2 cellular contexts compared by ENCODE assay signal in the genomic region with DNA sequence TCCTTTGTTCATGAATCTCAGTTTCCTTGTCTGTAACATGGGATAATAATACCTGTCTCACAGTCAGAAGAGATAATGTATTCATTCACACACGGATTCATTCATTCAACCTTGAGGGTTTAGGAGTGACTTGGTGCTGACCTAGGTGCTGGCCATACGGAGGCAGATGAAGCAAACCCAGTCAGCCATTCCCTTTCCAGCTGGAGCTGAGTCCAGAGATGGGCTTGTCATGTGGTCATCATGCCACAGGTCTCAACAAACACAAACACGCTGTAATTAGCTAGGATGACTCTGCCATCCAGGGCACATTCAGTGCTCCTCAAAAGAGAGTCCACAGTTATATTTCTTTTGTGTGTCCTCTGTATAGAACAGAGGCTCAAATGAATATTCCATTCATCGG.
TF ChIP-seq lines count a peak whose summit lies in the region.

No MANE protein-coding gene starts in this region.

TF ChIP-seq in GM23338, 12 proteins besides CTCF, POLR2A, EP300 and RAD21:
- TF ChIP-seq, protein P1, sequence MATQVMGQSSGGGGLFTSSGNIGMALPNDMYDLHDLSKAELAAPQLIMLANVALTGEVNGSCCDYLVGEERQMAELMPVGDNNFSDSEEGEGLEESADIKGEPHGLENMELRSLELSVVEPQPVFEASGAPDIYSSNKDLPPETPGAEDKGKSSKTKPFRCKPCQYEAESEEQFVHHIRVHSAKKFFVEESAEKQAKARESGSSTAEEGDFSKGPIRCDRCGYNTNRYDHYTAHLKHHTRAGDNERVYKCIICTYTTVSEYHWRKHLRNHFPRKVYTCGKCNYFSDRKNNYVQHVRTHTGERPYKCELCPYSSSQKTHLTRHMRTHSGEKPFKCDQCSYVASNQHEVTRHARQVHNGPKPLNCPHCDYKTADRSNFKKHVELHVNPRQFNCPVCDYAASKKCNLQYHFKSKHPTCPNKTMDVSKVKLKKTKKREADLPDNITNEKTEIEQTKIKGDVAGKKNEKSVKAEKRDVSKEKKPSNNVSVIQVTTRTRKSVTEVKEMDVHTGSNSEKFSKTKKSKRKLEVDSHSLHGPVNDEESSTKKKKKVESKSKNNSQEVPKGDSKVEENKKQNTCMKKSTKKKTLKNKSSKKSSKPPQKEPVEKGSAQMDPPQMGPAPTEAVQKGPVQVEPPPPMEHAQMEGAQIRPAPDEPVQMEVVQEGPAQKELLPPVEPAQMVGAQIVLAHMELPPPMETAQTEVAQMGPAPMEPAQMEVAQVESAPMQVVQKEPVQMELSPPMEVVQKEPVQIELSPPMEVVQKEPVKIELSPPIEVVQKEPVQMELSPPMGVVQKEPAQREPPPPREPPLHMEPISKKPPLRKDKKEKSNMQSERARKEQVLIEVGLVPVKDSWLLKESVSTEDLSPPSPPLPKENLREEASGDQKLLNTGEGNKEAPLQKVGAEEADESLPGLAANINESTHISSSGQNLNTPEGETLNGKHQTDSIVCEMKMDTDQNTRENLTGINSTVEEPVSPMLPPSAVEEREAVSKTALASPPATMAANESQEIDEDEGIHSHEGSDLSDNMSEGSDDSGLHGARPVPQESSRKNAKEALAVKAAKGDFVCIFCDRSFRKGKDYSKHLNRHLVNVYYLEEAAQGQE (IDR thresholded peaks at IDR 0.05; ENCODE audit: unreplicated experiment): peak; percentile 37
- TF ChIP-seq, protein P2, sequence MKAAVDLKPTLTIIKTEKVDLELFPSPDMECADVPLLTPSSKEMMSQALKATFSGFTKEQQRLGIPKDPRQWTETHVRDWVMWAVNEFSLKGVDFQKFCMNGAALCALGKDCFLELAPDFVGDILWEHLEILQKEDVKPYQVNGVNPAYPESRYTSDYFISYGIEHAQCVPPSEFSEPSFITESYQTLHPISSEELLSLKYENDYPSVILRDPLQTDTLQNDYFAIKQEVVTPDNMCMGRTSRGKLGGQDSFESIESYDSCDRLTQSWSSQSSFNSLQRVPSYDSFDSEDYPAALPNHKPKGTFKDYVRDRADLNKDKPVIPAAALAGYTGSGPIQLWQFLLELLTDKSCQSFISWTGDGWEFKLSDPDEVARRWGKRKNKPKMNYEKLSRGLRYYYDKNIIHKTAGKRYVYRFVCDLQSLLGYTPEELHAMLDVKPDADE (IDR thresholded peaks at IDR 0.05): no peak

TF ChIP-seq in GM12878, 131 proteins besides CTCF, POLR2A, EP300 and RAD21:
- no peak for TF ChIP-seq NR2C2 (IDR thresholded peaks at IDR 0.05; ENCODE audit: borderline replicate concordance, control insufficient read depth, insufficient read length, low read depth)
- TF ChIP-seq, protein P1 (IDR thresholded peaks at IDR 0.05; ENCODE audit: low read depth, low read length): peak; percentile 43; the same call in 1 of the 2 replicates
